Comparison of ENCODE assay signal across 1 cellular context in the genomic region with DNA sequence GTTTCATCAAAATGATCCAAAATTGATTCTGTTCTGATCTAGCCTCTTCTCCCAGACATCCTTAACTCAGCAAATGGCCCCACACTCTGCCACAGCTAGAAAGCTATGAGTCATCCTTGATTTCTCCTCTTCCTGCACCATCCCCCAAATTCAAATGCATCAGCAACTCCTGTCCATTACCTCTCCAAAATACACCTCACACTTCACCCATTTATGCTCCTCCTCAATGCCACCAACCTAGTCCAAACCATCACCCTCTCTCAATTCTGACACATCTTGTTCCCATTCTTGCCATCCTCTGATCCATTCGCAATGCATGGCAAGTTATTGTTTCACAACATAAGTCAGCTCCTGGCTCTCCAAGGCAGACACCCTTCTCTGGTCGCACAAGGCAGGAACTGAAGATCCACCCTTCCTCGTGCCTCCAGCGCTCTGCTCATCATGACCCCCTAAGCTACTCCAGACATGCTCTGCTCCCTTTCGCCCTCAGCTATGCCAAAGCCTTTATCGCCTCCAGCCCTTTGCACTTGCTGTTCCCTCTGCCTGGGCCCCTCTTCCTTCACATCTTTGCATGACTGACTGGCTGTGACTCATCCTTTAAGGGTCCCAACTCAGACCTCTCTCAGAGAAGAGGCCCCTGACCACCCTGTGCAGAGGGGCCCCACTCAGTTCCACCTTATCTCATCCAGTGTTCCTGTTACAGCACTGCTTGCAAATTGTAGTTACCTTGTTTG.
TF ChIP-seq lines count a peak whose summit lies in the region.

No MANE protein-coding gene starts in this region.

TF ChIP-seq in IMR-90, 13 proteins besides CTCF, POLR2A, EP300 and RAD21:
- no peak for TF ChIP-seq ELK1 (IDR thresholded peaks at IDR 0.05; ENCODE audit: borderline replicate concordance, low read depth, low read length)
- peak; percentile 71 for TF ChIP-seq FOS (IDR thresholded peaks at IDR 0.05; ENCODE audit: low read depth, low read length)
